11 cellular contexts compared by ENCODE assay signal in the genomic region with DNA sequence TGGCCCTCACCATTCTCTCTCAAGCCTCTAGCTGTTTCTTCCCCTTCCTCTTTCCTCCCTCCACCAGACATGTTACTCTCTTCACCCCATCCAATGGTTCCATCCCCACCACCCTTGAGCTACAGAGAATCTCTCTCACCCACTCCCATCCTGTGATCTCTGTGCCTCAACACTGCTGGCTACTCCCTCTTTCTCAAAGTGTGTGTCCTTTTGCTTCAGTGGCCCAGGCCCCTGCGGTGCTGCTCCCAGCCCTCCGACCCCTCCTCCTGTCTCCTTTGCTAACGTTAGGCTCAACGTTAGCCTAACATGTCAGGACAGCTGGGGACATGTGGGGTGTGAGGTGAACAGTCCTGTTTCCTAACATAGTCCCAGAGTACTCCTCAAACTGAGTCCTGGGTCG. TPM values are rescaled to one million over a fixed set of nuclear protein-coding genes. Genes with fewer than 3 reads are reported as not detected.
A peak's percentile ranks its signal among the peaks of the same experiment; 100 is the strongest.
DNase-seq lines count a peak whose midpoint lies in the region; ATAC-seq and TF ChIP-seq lines count a peak whose summit lies in the region.
"Had no signal": no experiment of that assay in that cellular context is flagged by ENCODE, and none has a peak within 500 bp of the region (broad histone marks: within the 10 kb centered on the region; RNA-seq: fewer than 3 reads in every experiment).

No MANE protein-coding gene starts in this region.

- peaks cover 0 to 3% of the 10 kb centered on the region in 2 experiments; a peak in 2 of 4 replicates for H3K4me1 ChIP-seq in SK-N-SH (ENCODE audit: control insufficient read depth in 1 of 2, insufficient read depth in 2 of 2, low read depth in 1 of 2, low read length in 1 of 2)

- H3K27me3 Mint-ChIP-seq in dendritic cell treated with granulocyte-macrophage colony-stimulating factor and Interleukin-4, amounts not matched to agents 40 ng/mL and 50 ng/mL, for 4 days, result peaks cover 2% of the 10 kb centered on the region
- H3K27me3 Mint-ChIP-seq in osteocyte (ENCODE audit: unreplicated experiment), result no peaks in the 10 kb centered on the region

- peak overlapping the region; percentile 6 to 26; a peak in 3 of 4 replicates for H3K27ac ChIP-seq in SK-N-SH (ENCODE audit: low read depth in 2 of 2, low read length in 1 of 2)
- H3K27ac ChIP-seq: 22Rv1, C4-2B, epithelial cell of prostate had no signal

- peaks cover 95% of the 10 kb centered on the region for H3K36me3 Mint-ChIP-seq in dendritic cell treated with granulocyte-macrophage colony-stimulating factor and Interleukin-4, amounts not matched to agents 40 ng/mL and 50 ng/mL, for 4 days (ENCODE audit: low read depth)
- peaks cover 42% of the 10 kb centered on the region for H3K36me3 Mint-ChIP-seq in osteocyte (ENCODE audit: unreplicated experiment)

- no peaks in the 10 kb centered on the region for H3K9me3 Mint-ChIP-seq in dendritic cell treated with granulocyte-macrophage colony-stimulating factor and Interleukin-4, amounts not matched to agents 40 ng/mL and 50 ng/mL, for 4 days
- no peaks in the 10 kb centered on the region for H3K9me3 Mint-ChIP-seq in osteocyte (ENCODE audit: unreplicated experiment)

- WGBS in SK-N-SH (ENCODE audit: low lambda C conversion rate), result 79% methylated on average over 5 of the region's 5 CpGs

- POLR2A ChIA-PET in SK-N-SH (lab: Yijun Ruan, JAX), result interaction anchor here (0.6 to 2.2 kb wide), 3 partner anchors 10 to 101 kb away, joined by 3 to 7 read pairs (median 6); partner anchors contain the start of gene DXO

- H3K9ac ChIP-seq in SK-N-SH, result no peak overlapping the region

- H3K4me3 ChIP-seq in SK-N-SH (ENCODE audit: low read depth in 2 of 2, low read length in 1 of 2), result no peak overlapping the region
- H3K4me3 ChIP-seq: tibial nerve had no signal

- no peak for TF ChIP-seq RAD21 in SK-N-SH (IDR thresholded peaks at IDR 0.05; ENCODE audit: low read length)

- intact Hi-C loops in dendritic cell treated with granulocyte-macrophage colony-stimulating factor and Interleukin-4, amounts not matched to agents 40 ng/mL and 50 ng/mL, for 4 days (cut with micrococcal nuclease), result no loop called here

- H3K36me3 ChIP-seq in SK-N-SH (replicated peaks in 1 of 2; ENCODE audit: control insufficient read depth in 1 of 2, insufficient read depth in 2 of 2, low read length in 1 of 2), result peaks cover 32 to 60% of the 10 kb centered on the region in 2 experiments

- H3F3A ChIP-seq in SK-N-SH (replicated peaks; ENCODE audit: insufficient read depth), result peaks cover 22% of the 10 kb centered on the region

- TF ChIP-seq CTCF in SK-N-SH (IDR thresholded peaks at IDR 0.05), result no peak
- no peak for TF ChIP-seq CTCF in osteocyte (IDR thresholded peaks at IDR 0.05)

- H3K4me3 Mint-ChIP-seq in dendritic cell treated with granulocyte-macrophage colony-stimulating factor and Interleukin-4, amounts not matched to agents 40 ng/mL and 50 ng/mL, for 4 days, result no peak overlapping the region
- no peak overlapping the region for H3K4me3 Mint-ChIP-seq in osteocyte (ENCODE audit: unreplicated experiment)

- no peak overlapping the region for H3K4me2 ChIP-seq in SK-N-SH

- H2AFZ ChIP-seq in SK-N-SH (ENCODE audit: low read depth), result no peak overlapping the region

- H3K9me3 ChIP-seq in SK-N-SH, result no peaks in the 10 kb centered on the region
- H3K9me3 ChIP-seq: tibial nerve had no signal

- CTCF ChIA-PET in SK-N-SH (lab: Yijun Ruan, JAX), result interaction anchor here (0.7 to 4.5 kb wide), 22 partner anchors 9 to 272 kb away, joined by 3 to 29 read pairs (median 7); partner anchors contain the start of genes DDAH2, DXO, EHMT2 and LY6G5C

- ATAC-seq in SK-N-SH treated with all-trans-retinoic acid at 6 μM for 48 hours, result no peak

- TF ChIP-seq EP300 in SK-N-SH (IDR thresholded peaks at IDR 0.05; ENCODE audit: borderline replicate concordance in 1 of 2, low read depth in 1 of 2, low read length in 1 of 2), result no peak

- peaks cover 49% of the 10 kb centered on the region for H3K4me1 Mint-ChIP-seq in dendritic cell treated with granulocyte-macrophage colony-stimulating factor and Interleukin-4, amounts not matched to agents 40 ng/mL and 50 ng/mL, for 4 days (ENCODE audit: low read depth)
- H3K4me1 Mint-ChIP-seq in osteocyte (ENCODE audit: unreplicated experiment), result peaks cover 4% of the 10 kb centered on the region

- H4K20me1 ChIP-seq in SK-N-SH (ENCODE audit: insufficient read depth), result no peaks in the 10 kb centered on the region

- H3K27me3 ChIP-seq in SK-N-SH (ENCODE audit: insufficient read depth), result no peaks in the 10 kb centered on the region
- H3K27me3 ChIP-seq: tibial nerve had no signal

- no peaks in the 10 kb centered on the region for H3K9me2 ChIP-seq in SK-N-SH

- DNase-seq in SK-N-SH (no peak), osteocyte (ENCODE audit: extremely low spot score, unreplicated experiment) (no peak), globus pallidus (ENCODE audit: low spot score) (no peak)
- DNase-seq in activated CD8-positive, alpha-beta memory T cell treated with anti-CD3 and anti-CD28 coated beads for 24 hours, result no peak

- peaks cover 14% of the 10 kb centered on the region for H3K79me2 ChIP-seq in SK-N-SH (ENCODE audit: insufficient read depth)

- H3K27ac Mint-ChIP-seq in dendritic cell treated with granulocyte-macrophage colony-stimulating factor and Interleukin-4, amounts not matched to agents 40 ng/mL and 50 ng/mL, for 4 days, result peak overlapping the region; percentile 47
- H3K27ac Mint-ChIP-seq in osteocyte (ENCODE audit: unreplicated experiment), result peak overlapping the region; percentile 55

TF ChIP-seq in SK-N-SH, 30 proteins besides CTCF, POLR2A, EP300 and RAD21:
- TF ChIP-seq NFIC (IDR thresholded peaks at IDR 0.05; ENCODE audit: borderline replicate concordance), result no peak
- TF ChIP-seq, protein P1, sequence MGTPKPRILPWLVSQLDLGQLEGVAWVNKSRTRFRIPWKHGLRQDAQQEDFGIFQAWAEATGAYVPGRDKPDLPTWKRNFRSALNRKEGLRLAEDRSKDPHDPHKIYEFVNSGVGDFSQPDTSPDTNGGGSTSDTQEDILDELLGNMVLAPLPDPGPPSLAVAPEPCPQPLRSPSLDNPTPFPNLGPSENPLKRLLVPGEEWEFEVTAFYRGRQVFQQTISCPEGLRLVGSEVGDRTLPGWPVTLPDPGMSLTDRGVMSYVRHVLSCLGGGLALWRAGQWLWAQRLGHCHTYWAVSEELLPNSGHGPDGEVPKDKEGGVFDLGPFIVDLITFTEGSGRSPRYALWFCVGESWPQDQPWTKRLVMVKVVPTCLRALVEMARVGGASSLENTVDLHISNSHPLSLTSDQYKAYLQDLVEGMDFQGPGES (IDR thresholded peaks at IDR 0.05; ENCODE audit: low read depth, low read length), result no peak

TF ChIP-seq in SK-N-SH treated with all-trans-retinoic acid at 6 μM for 48 hours, 23 proteins besides CTCF, POLR2A, EP300 and RAD21 (continues in another document):
- TF ChIP-seq, protein P2, sequence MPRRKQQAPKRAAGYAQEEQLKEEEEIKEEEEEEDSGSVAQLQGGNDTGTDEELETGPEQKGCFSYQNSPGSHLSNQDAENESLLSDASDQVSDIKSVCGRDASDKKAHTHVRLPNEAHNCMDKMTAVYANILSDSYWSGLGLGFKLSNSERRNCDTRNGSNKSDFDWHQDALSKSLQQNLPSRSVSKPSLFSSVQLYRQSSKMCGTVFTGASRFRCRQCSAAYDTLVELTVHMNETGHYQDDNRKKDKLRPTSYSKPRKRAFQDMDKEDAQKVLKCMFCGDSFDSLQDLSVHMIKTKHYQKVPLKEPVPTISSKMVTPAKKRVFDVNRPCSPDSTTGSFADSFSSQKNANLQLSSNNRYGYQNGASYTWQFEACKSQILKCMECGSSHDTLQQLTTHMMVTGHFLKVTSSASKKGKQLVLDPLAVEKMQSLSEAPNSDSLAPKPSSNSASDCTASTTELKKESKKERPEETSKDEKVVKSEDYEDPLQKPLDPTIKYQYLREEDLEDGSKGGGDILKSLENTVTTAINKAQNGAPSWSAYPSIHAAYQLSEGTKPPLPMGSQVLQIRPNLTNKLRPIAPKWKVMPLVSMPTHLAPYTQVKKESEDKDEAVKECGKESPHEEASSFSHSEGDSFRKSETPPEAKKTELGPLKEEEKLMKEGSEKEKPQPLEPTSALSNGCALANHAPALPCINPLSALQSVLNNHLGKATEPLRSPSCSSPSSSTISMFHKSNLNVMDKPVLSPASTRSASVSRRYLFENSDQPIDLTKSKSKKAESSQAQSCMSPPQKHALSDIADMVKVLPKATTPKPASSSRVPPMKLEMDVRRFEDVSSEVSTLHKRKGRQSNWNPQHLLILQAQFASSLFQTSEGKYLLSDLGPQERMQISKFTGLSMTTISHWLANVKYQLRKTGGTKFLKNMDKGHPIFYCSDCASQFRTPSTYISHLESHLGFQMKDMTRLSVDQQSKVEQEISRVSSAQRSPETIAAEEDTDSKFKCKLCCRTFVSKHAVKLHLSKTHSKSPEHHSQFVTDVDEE (CRISPR knock-in tag; IDR thresholded peaks at IDR 0.05), result no peak
- TF ChIP-seq ZNF70 (CRISPR knock-in tag; IDR thresholded peaks at IDR 0.05) (no peak), ZNF8 (CRISPR knock-in tag; IDR thresholded peaks at IDR 0.05) (no peak), OSR1 (CRISPR knock-in tag; IDR thresholded peaks at IDR 0.05) (no peak), CSDC2 (CRISPR knock-in tag; IDR thresholded peaks at IDR 0.05) (no peak), RARB (CRISPR knock-in tag; IDR thresholded peaks at IDR 0.05) (no peak), ESRRG (CRISPR knock-in tag; IDR thresholded peaks at IDR 0.05) (no peak), ZFP30 (CRISPR knock-in tag; IDR thresholded peaks at IDR 0.05) (no peak)

RNA-seq across cellular contexts. Expression of gene NELFE, which starts 5.9 kb away (rescaled TPM):
- polyA plus RNA-seq in SK-N-SH (2012; rRNA removed), result 89.5 and 116 TPM in 2 replicates
- 101 and 102 TPM in 2 replicates for polyA plus RNA-seq in SK-N-SH (2012; cell fraction: cytosol; rRNA removed)
- polyA plus RNA-seq in SK-N-SH (2012; cell fraction: nucleus; rRNA removed), result 88.7 and 92.7 TPM in 2 replicates
- 59.3 and 66.8 TPM in 2 replicates for total RNA-seq in osteocyte

RNA-seq across cellular contexts. Expression of gene SKIC2, which starts 6.1 kb away (rescaled TPM):
- 86.3 and 89.4 TPM in 2 replicates for polyA plus RNA-seq in SK-N-SH (2012; rRNA removed)
- polyA plus RNA-seq in SK-N-SH (2012; cell fraction: cytosol; rRNA removed), result 23.8 and 33.0 TPM in 2 replicates
- polyA plus RNA-seq in SK-N-SH (2012; cell fraction: nucleus; rRNA removed), result 574 and 610 TPM in 2 replicates
- 69.3 and 84.3 TPM in 2 replicates for total RNA-seq in osteocyte

RNA-seq across cellular contexts. Expression of gene CFB, which starts 7.0 kb away (rescaled TPM):
- 42.1 and 64.4 TPM in 2 replicates for polyA plus RNA-seq in SK-N-SH (2012; rRNA removed)
- polyA plus RNA-seq in SK-N-SH (2012; cell fraction: cytosol; rRNA removed), result 37.7 and 44.3 TPM in 2 replicates
- 74.0 and 102 TPM in 2 replicates for polyA plus RNA-seq in SK-N-SH (2012; cell fraction: nucleus; rRNA removed)
- 4.2 and 6.9 TPM in 2 replicates for total RNA-seq in osteocyte

RNA-seq across cellular contexts. Expression of gene DXO, which starts 19.0 kb away (rescaled TPM):
- polyA plus RNA-seq in SK-N-SH (2012; rRNA removed), result 25.3 and 27.1 TPM in 2 replicates
- polyA plus RNA-seq in SK-N-SH (2012; cell fraction: cytosol; rRNA removed), result 9.6 and 13.3 TPM in 2 replicates
- 106 and 119 TPM in 2 replicates for polyA plus RNA-seq in SK-N-SH (2012; cell fraction: nucleus; rRNA removed)
- 28.6 and 30.8 TPM in 2 replicates for total RNA-seq in osteocyte

RNA-seq across cellular contexts. Expression of gene C2, which starts 25.4 kb away (rescaled TPM):
- polyA plus RNA-seq in SK-N-SH (2012; rRNA removed), result 0.15 and 0.43 TPM in 2 replicates
- polyA plus RNA-seq in SK-N-SH (2012; cell fraction: cytosol; rRNA removed), result 0.14 and 0.25 TPM in 2 replicates
- polyA plus RNA-seq in SK-N-SH (2012; cell fraction: nucleus; rRNA removed), result 0.39 and 0.42 TPM in 2 replicates
- 2.3 and 2.4 TPM in 2 replicates for total RNA-seq in osteocyte
- total RNA-seq: pulmonary artery endothelial cell had no signal
